In genomic region chr7:155804897-155805825, GRCh38 we compare ENCODE assay signal across 9 cellular contexts. TPM values are rescaled to one million over a fixed set of nuclear protein-coding genes. Genes with fewer than 3 reads are reported as not detected.
DNase-seq lines count a peak whose midpoint lies in the region; ATAC-seq and TF ChIP-seq lines count a peak whose summit lies in the region.
"Had no signal": no experiment of that assay in that cellular context is flagged by ENCODE, and none has a peak within 500 bp of the region (broad histone marks: within the 10 kb centered on the region; RNA-seq: fewer than 3 reads in every experiment).

No MANE protein-coding gene starts in this region.

- WGBS in transverse colon (ENCODE audit: low coverage in 1 of 2), 2 donors: 14% methylated on average over 79 of the region's 91 CpGs; no CpG with 5 or more reads in 1 of the 2 donors

- no peaks in the 10 kb centered on the region for H3K9me3 ChIP-seq in neutrophil
- H3K9me3 ChIP-seq in transverse colon: no peaks in the 10 kb centered on the region

- DNase-seq in ELF-1 (ENCODE audit: low read depth, low spot score): peak; percentile 83
- DNase-seq in HFF-Myc (ENCODE audit: extremely low read depth, low read depth): no peak
- DNase-seq in NCI-H460 (ENCODE audit: extremely low read depth, low read depth): peak; percentile 72
- DNase-seq in activated T-helper 1 cell treated with Interleukin-2 at 50 U/mL for 16 hours (ENCODE audit: low read depth): peak; percentile 13
- peak; percentile 59 for DNase-seq in fibroblast of mammary gland (ENCODE audit: low read depth)
- DNase-seq in transverse colon: peak; percentile 61

- H3K4me1 ChIP-seq in neutrophil (ENCODE audit: control insufficient read depth in 1 of 2, insufficient read depth in 1 of 2, low read depth in 1 of 2, low read length in 1 of 2) (peaks cover 36 to 51% of the 10 kb centered on the region in 2 experiments), transverse colon (peaks cover 7 to 62% (median 53%) of the 10 kb centered on the region in 4 donors)

- in situ Hi-C loops in transverse colon (cut with MboI; ENCODE audit: low pct_ligation_motif_present in 1 of 4, low pct_unique_long_range_greater_than_20kb in 1 of 4, low sequenced_read_pairs in 3 of 4): loop anchor here in 3 of 4 donors (10.0 to 25.0 kb wide), 3 partner anchors 657 to 1007 kb away; no protein-coding TSS in a partner anchor

- H3K4me3 ChIP-seq in HFF-Myc (replicated peaks; ENCODE audit: low read depth, low read length) (peak overlapping the region; percentile 30), fibroblast of mammary gland (ENCODE audit: control insufficient read depth, low read depth, low read length) (peak overlapping the region; percentile 20), neutrophil (ENCODE audit: low read depth in 1 of 2, low read length in 1 of 2) (peak overlapping the region in 1 of 2 experiments; percentile 60), transverse colon (peak overlapping the region in 3 of 4 donors; percentile 9 to 33 (median 31))

- intact Hi-C loops in transverse colon (cut with DNase I; ENCODE audit: low total_unique reads): no loop called here

- TF ChIP-seq EP300 in transverse colon (IDR thresholded peaks at IDR 0.05; ENCODE audit: low read depth): no peak

- no peak for ATAC-seq in HG03439 (IDR thresholded peaks at IDR 0.05; ENCODE audit: unreplicated experiment)

- no peak overlapping the region for H3K27ac ChIP-seq in neutrophil
- H3K27ac ChIP-seq in transverse colon: peak overlapping the region in 1 of 4 donors; percentile 19

- no peak for TF ChIP-seq POLR2A in transverse colon (IDR thresholded peaks at IDR 0.05)

- no peaks in the 10 kb centered on the region for H3K36me3 ChIP-seq in neutrophil
- no peaks in the 10 kb centered on the region for H3K36me3 ChIP-seq in transverse colon

- peaks cover 100% of the 10 kb centered on the region for H3K27me3 ChIP-seq in neutrophil
- H3K27me3 ChIP-seq in transverse colon: peaks cover 98% of the 10 kb centered on the region

- TF ChIP-seq CTCF in HFF-Myc (IDR thresholded peaks at IDR 0.05; ENCODE audit: low read depth, low read length, missing control alignments): peak; percentile 48
- TF ChIP-seq CTCF in fibroblast of mammary gland (conservative IDR thresholded peaks at IDR 0.05; ENCODE audit: control insufficient read depth, insufficient read depth, low read depth, low read length): peak; percentile 29
- TF ChIP-seq CTCF in neutrophil (IDR thresholded peaks at IDR 0.05): peak; percentile 34
- peak in 4 of 5 experiments; percentile 9 to 67 (median 32) for TF ChIP-seq CTCF in transverse colon (IDR thresholded peaks at IDR 0.05)

RNA-seq across cellular contexts. Expression of gene SHH, which starts 7.1 kb away (rescaled TPM):
- total RNA-seq in NCI-H460 (2014; rRNA removed; shearing (Covaris generic)): 7.1 and 7.9 TPM in 2 replicates
- 4.1 and 5.0 TPM in 2 replicates for polyA plus RNA-seq in NCI-H460 (2014; cell fraction: nucleus; rRNA removed)
- total RNA-seq in transverse colon: 1 to 10 TPM in 3 of 4 donors, under 1 TPM in 1; 0.40 to 3.7 (median 2.0) TPM
- total RNA-seq: activated CD8-positive, alpha-beta memory T cell treated with anti-CD3 and anti-CD28 coated beads for 36 hours had no signal
